ENCODE assay signal across 19 cellular contexts in genomic region chr11:112316971-112317370, GRCh38. TPM values are rescaled to one million over a fixed set of nuclear protein-coding genes. Genes with fewer than 3 reads are reported as not detected.
A peak's percentile ranks its signal among the peaks of the same experiment; 100 is the strongest.
DNase-seq lines count a peak whose midpoint lies in the region; ATAC-seq, FAIRE-seq and TF ChIP-seq lines count a peak whose summit lies in the region.
"Had no signal": no experiment of that assay in that cellular context is flagged by ENCODE, and none has a peak within 500 bp of the region (broad histone marks: within the 10 kb centered on the region; RNA-seq: fewer than 3 reads in every experiment).

No MANE protein-coding gene starts in this region.

- no peaks in the 10 kb centered on the region for H3K9me3 Mint-ChIP-seq in activated CD4-positive, alpha-beta T cell treated with anti-CD3 and anti-CD28 coated beads, Interleukin-2, amount 10 ng/mL, durations not matched to agents 24 days and 14 days
- H3K9me3 Mint-ChIP-seq in nephron progenitor cell = no peaks in the 10 kb centered on the region

- intact Hi-C loops in activated CD4-positive, alpha-beta T cell treated with anti-CD3 and anti-CD28 coated beads, Interleukin-2, amount 10 ng/mL, durations not matched to agents 24 days and 14 days (cut with micrococcal nuclease) = no loop called here

- no peaks in the 10 kb centered on the region for H3K9me3 ChIP-seq in tibial nerve
- H3K9me3 ChIP-seq: BLaER1, MG63, Peyer's patch had no signal

- H3K36me3 ChIP-seq in brain microvascular endothelial cell (replicated peaks) (no peaks in the 10 kb centered on the region), tibial nerve (no peaks in the 10 kb centered on the region)
- H3K36me3 ChIP-seq: BLaER1, MG63, Peyer's patch had no signal

- no peak for TF ChIP-seq POLR2A in tibial nerve (IDR thresholded peaks at IDR 0.05)

- WGBS in tibial nerve, 2 donors = 72 to 85% methylated on average over 4 of the region's 4 CpGs

- H3K4me3 ChIP-seq in brain microvascular endothelial cell (ENCODE audit: low read depth, low read length) (no peak overlapping the region), tibial nerve (no peak overlapping the region)
- H3K4me3 ChIP-seq: BLaER1, MG63, Peyer's patch had no signal

- TF ChIP-seq CTCF in brain microvascular endothelial cell (IDR thresholded peaks at IDR 0.05; ENCODE audit: low read depth, low read length, missing control alignments) (no peak), nephron progenitor cell (IDR thresholded peaks at IDR 0.05) (no peak), tibial nerve (IDR thresholded peaks at IDR 0.05) (no peak)

- in situ Hi-C loops in brain microvascular endothelial cell (cut with HindIII; ENCODE audit: low pct_ligation_motif_present, low sequenced_read_pairs) = no loop called here

- DNase-seq in activated CD4-positive, alpha-beta T cell treated with anti-CD3 and anti-CD28 coated beads, Interleukin-2, amount 10 ng/mL, durations not matched to agents 24 days and 14 days = peak; percentile 21
- DNase-seq in activated CD4-positive, alpha-beta T cell treated with anti-CD3 and anti-CD28 coated beads, Interleukin-2, amount 50 U/mL, for 1 hour = no peak
- DNase-seq in brain microvascular endothelial cell (peak; percentile 9), nephron progenitor cell (no peak), urothelium cell line (ENCODE audit: low spot score) (no peak), tibial nerve (ENCODE audit: low spot score in 2 of 2) (no peak), NCI-H345 treated with DMSO at 0.1 percent for 48 hours (lab: John Stamatoyannopoulos, UW; ENCODE audit: unreplicated experiment) (no peak)
- DNase-seq: DND-41, GOT3, MG63, NCI-H1092, NCI-H2081, Peyer's patch had no signal

- peak overlapping the region; percentile 44 for H3K27ac ChIP-seq in brain microvascular endothelial cell
- peak overlapping the region in 1 of 4 donors; percentile 52 for H3K27ac ChIP-seq in tibial nerve
- H3K27ac ChIP-seq: 22Rv1, BLaER1, Peyer's patch had no signal

- no peak for ATAC-seq in HG02981 (IDR thresholded peaks at IDR 0.05; ENCODE audit: unreplicated experiment)
- ATAC-seq: HepG2, Right ventricle myocardium inferior had no signal

- no peaks in the 10 kb centered on the region for H3K27me3 Mint-ChIP-seq in activated CD4-positive, alpha-beta T cell treated with anti-CD3 and anti-CD28 coated beads, Interleukin-2, amount 10 ng/mL, durations not matched to agents 24 days and 14 days
- H3K27me3 Mint-ChIP-seq in nephron progenitor cell (ENCODE audit: low read depth, poor library complexity) = peaks cover 5% of the 10 kb centered on the region

- H3K27ac Mint-ChIP-seq in activated CD4-positive, alpha-beta T cell treated with anti-CD3 and anti-CD28 coated beads, Interleukin-2, amount 10 ng/mL, durations not matched to agents 24 days and 14 days = no peak overlapping the region
- H3K27ac Mint-ChIP-seq in nephron progenitor cell = peak overlapping the region; percentile 8

- H3K27me3 ChIP-seq in brain microvascular endothelial cell (replicated peaks) (no peaks in the 10 kb centered on the region), tibial nerve (no peaks in the 10 kb centered on the region)
- H3K27me3 ChIP-seq: BLaER1, MG63, Peyer's patch had no signal

- TF ChIP-seq EP300 in tibial nerve (IDR thresholded peaks at IDR 0.05) = no peak

- no peak overlapping the region for H3K4me3 Mint-ChIP-seq in activated CD4-positive, alpha-beta T cell treated with anti-CD3 and anti-CD28 coated beads, Interleukin-2, amount 10 ng/mL, durations not matched to agents 24 days and 14 days
- H3K4me3 Mint-ChIP-seq in nephron progenitor cell = no peak overlapping the region

- H3K4me1 ChIP-seq in tibial nerve = peaks cover 0 to 41% (median 10%) of the 10 kb centered on the region in 4 donors

- FAIRE-seq in urothelium cell line (lab: Jason Lieb, UNC) = peak; percentile 27
- FAIRE-seq: GM12892, HepG2 had no signal

- H3K36me3 Mint-ChIP-seq in activated CD4-positive, alpha-beta T cell treated with anti-CD3 and anti-CD28 coated beads, Interleukin-2, amount 10 ng/mL, durations not matched to agents 24 days and 14 days (ENCODE audit: low read depth) = no peaks in the 10 kb centered on the region
- H3K36me3 Mint-ChIP-seq in nephron progenitor cell (ENCODE audit: low read depth) = no peaks in the 10 kb centered on the region

- H3K4me1 Mint-ChIP-seq in activated CD4-positive, alpha-beta T cell treated with anti-CD3 and anti-CD28 coated beads, Interleukin-2, amount 10 ng/mL, durations not matched to agents 24 days and 14 days = peaks cover 6% of the 10 kb centered on the region
- peaks cover 7% of the 10 kb centered on the region for H3K4me1 Mint-ChIP-seq in nephron progenitor cell

RNA-seq across cellular contexts. Expression of gene PLET1, which starts 56.3 kb away (rescaled TPM):
- total RNA-seq in activated CD4-positive, alpha-beta T cell treated with anti-CD3 and anti-CD28 coated beads, Interleukin-2, amount 10 ng/mL, durations not matched to agents 24 days and 14 days = not detected in 2 replicates
- not detected for total RNA-seq in tibial nerve
- total RNA-seq: HepG2, Peyer's patch, Right ventricle myocardium inferior had no signal

Comparison
In these comparisons a context has a peak if more than half of its experiments do, and no peak if none do; other contexts are left out.
1. DNase-seq: peak in activated CD4-positive, alpha-beta T cell treated with anti-CD3 and anti-CD28 coated beads, Interleukin-2, amount 10 ng/mL, durations not matched to agents 24 days and 14 days (single experiment) and brain microvascular endothelial cell (single experiment); none in activated CD4-positive, alpha-beta T cell treated with anti-CD3 and anti-CD28 coated beads, Interleukin-2, amount 50 U/mL, for 1 hour (single experiment), nephron progenitor cell (single experiment), urothelium cell line (single experiment), tibial nerve (0 of 2) and NCI-H345 treated with DMSO at 0.1 percent for 48 hours (single experiment).